In the genomic region with DNA sequence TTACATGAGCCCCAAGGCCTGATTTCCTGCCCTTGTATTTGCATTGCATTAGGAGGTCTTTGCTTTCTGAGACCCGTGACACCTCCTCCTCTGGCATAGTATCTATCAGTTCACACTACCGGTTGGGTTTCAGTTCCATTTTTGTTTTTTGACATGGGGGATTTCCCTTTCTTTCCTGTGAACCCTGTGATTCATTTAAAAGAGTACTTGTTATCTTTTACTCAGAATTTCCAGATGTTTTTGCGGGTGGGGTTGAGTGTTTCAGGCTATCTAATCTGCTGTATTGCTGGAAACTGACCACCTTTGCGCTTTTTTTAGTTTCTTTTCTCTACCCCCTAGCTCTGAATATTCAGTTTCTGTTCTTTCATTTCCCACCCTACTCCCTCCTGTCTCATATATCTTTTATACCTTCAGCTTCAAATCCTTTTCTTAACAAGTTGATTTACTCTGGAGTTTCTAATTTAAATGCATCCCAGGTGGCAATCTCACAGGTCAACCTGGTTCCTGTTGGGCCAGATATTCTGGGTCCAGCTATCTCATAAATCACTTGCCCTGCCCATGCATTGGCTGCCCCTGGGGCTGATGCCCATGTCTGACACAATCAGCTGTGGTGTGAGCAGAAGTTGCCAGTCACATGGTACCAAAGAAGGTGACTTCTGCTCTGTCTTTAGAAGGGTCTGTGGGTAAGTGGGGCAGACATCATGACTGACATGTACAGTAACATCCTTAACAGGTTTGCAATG, we compare ENCODE assay signal across 8 cellular contexts. TPM values are rescaled to one million over a fixed set of nuclear protein-coding genes. Genes with fewer than 3 reads are reported as not detected.
DNase-seq lines count a peak whose midpoint lies in the region; ATAC-seq and TF ChIP-seq lines count a peak whose summit lies in the region.

No MANE protein-coding gene starts in this region.

- H3K27ac Mint-ChIP-seq in CD8-positive, alpha-beta memory T cell: peak overlapping the region; percentile 80 to 95 (median 89)

- no peaks in the 10 kb centered on the region for H4K20me1 ChIP-seq in KMS-11 (ENCODE audit: insufficient read depth)

- TF ChIP-seq CTCF in KMS-11 (conservative IDR thresholded peaks at IDR 0.05; ENCODE audit: low read depth, low read length): no peak
- no peak for TF ChIP-seq CTCF in left lung (IDR thresholded peaks at IDR 0.05)
- TF ChIP-seq CTCF in psoas muscle (IDR thresholded peaks at IDR 0.05): no peak

- no peak overlapping the region for H3K4me3 ChIP-seq in CD8-positive, alpha-beta memory T cell (ENCODE audit: low read length)
- H3K4me3 ChIP-seq in KMS-11 (IDR thresholded peaks at IDR 0.05; ENCODE audit: insufficient read depth, low read depth, low read length): no peak overlapping the region
- H3K4me3 ChIP-seq in left lung: no peak overlapping the region
- no peak overlapping the region for H3K4me3 ChIP-seq in thymus (ENCODE audit: low read length)
- H3K4me3 ChIP-seq in psoas muscle: no peak overlapping the region

- H3K4me3 Mint-ChIP-seq in CD8-positive, alpha-beta memory T cell: peak overlapping the region; percentile 2 to 81 (median 67)

- H3K9me3 ChIP-seq in CD8-positive, alpha-beta memory T cell (ENCODE audit: low read length): no peaks in the 10 kb centered on the region
- H3K9me3 ChIP-seq in left lung (no peaks in the 10 kb centered on the region), thymus (ENCODE audit: control insufficient read depth) (no peaks in the 10 kb centered on the region), psoas muscle (no peaks in the 10 kb centered on the region)

- H3K4me1 ChIP-seq in CD8-positive, alpha-beta memory T cell (ENCODE audit: insufficient read depth, low read length): peaks cover 23% of the 10 kb centered on the region
- H3K4me1 ChIP-seq in KMS-11 (ENCODE audit: low read depth, poor library complexity, severe bottlenecking) (peaks cover 66% of the 10 kb centered on the region), left lung (peaks cover 0 to 27% of the 10 kb centered on the region in 2 donors), thymus (ENCODE audit: control insufficient read depth, insufficient read depth, low read length) (peaks cover 2% of the 10 kb centered on the region), psoas muscle (peaks cover 2% of the 10 kb centered on the region)

- peak overlapping the region; percentile 33; the same call in 1 of the 2 replicates for H3K9ac ChIP-seq in KMS-11

- peaks cover 22 to 41% (median 39%) of the 10 kb centered on the region in 3 donors for H3K4me1 Mint-ChIP-seq in CD8-positive, alpha-beta memory T cell

- H3K79me2 ChIP-seq in KMS-11 (ENCODE audit: insufficient read depth, low read depth): no peaks in the 10 kb centered on the region

- H3K27me3 ChIP-seq in CD8-positive, alpha-beta memory T cell (ENCODE audit: insufficient read depth, low read length, poor library complexity, severe bottlenecking): no peaks in the 10 kb centered on the region
- H3K27me3 ChIP-seq in KMS-11 (ENCODE audit: insufficient read depth, low read depth) (no peaks in the 10 kb centered on the region), left lung (no peaks in the 10 kb centered on the region), thymus (ENCODE audit: control insufficient read depth, insufficient read depth) (no peaks in the 10 kb centered on the region), psoas muscle (ENCODE audit: insufficient read depth in 3 of 3, low read length in 2 of 3) (no peaks in the 10 kb centered on the region)

- H3K36me3 ChIP-seq in CD8-positive, alpha-beta memory T cell (ENCODE audit: insufficient read depth, low read length): no peaks in the 10 kb centered on the region
- H3K36me3 ChIP-seq in KMS-11 (ENCODE audit: insufficient read depth) (no peaks in the 10 kb centered on the region), left lung (no peaks in the 10 kb centered on the region), thymus (ENCODE audit: control insufficient read depth, insufficient read depth) (no peaks in the 10 kb centered on the region), psoas muscle (ENCODE audit: insufficient read depth in 1 of 2, low read depth in 1 of 2) (no peaks in the 10 kb centered on the region)

- H3K36me3 Mint-ChIP-seq in CD8-positive, alpha-beta memory T cell: no peaks in the 10 kb centered on the region

- ATAC-seq in GM21447 (IDR thresholded peaks at IDR 0.05; ENCODE audit: unreplicated experiment) (peak; percentile 80), left lung (peak; percentile 50), psoas muscle (no peak)

- H3K27ac ChIP-seq in CD8-positive, alpha-beta memory T cell (ENCODE audit: low read depth, low read length): peak overlapping the region; percentile 63
- H3K27ac ChIP-seq in KMS-11: peak overlapping the region; percentile 81
- H3K27ac ChIP-seq in left lung: peak overlapping the region in 1 of 2 donors; percentile 39
- H3K27ac ChIP-seq in thymus (ENCODE audit: low read depth): peak overlapping the region; percentile 52
- no peak overlapping the region for H3K27ac ChIP-seq in psoas muscle

- peak; percentile 37 to 76 (median 70) for DNase-seq in CD8-positive, alpha-beta memory T cell
- DNase-seq in activated CD8-positive, alpha-beta memory T cell treated with anti-CD3 and anti-CD28 coated beads for 24 hours: peak; percentile 90
- DNase-seq in left lung (no peak), psoas muscle (no peak), NCI-H748 (lab: John Stamatoyannopoulos, UW; ENCODE audit: unreplicated experiment) (no peak)

- CTCF ChIA-PET in CD8-positive, alpha-beta memory T cell (lab: Charles Lee): interaction anchor here (1.1 to 1.4 kb wide), 2 partner anchors 15 to 134 kb away, joined by 3 to 12 read pairs; a partner anchor contains a TSS

- WGBS in thymus: 12% methylated on average over 4 of the region's 4 CpGs
- WGBS in psoas muscle, 3 donors: 56 to 62% (median 58%) methylated on average over 4 of the region's 4 CpGs

- intact Hi-C loops in left lung (cut with DNase I): no loop called here
- intact Hi-C loops in psoas muscle (cut with DNase I): no loop called here

- POLR2A ChIA-PET in CD8-positive, alpha-beta memory T cell (lab: Charles Lee): interaction anchor here (1.9 kb wide), 1 partner anchor 14 kb away, joined by 18 read pairs; a partner anchor contains a TSS

- H2AFZ ChIP-seq in KMS-11 (ENCODE audit: low read depth): peak overlapping the region; percentile 53

- H3K4me2 ChIP-seq in KMS-11: peak overlapping the region; percentile 69

- no peaks in the 10 kb centered on the region for H3K27me3 Mint-ChIP-seq in CD8-positive, alpha-beta memory T cell

- no peaks in the 10 kb centered on the region for H3K9me3 Mint-ChIP-seq in CD8-positive, alpha-beta memory T cell

RNA-seq across cellular contexts. Expression of a gene that starts 14.3 kb away (rescaled TPM):
- 10 to 100 TPM; 92.4 to 93.8 TPM for total RNA-seq in CD8-positive, alpha-beta memory T cell
- polyA plus RNA-seq in CD8-positive, alpha-beta memory T cell: 23.8 TPM
- total RNA-seq in left lung (10 to 100 TPM; 34.5 to 41.4 TPM), psoas muscle (10 to 100 TPM; 13.0 to 56.9 (median 23.3) TPM)
- polyA plus RNA-seq in thymus (11.4 TPM), psoas muscle (10 to 100 TPM; 11.9 to 36.2 (median 14.2) TPM)

Comparison
In these comparisons a context has a peak if more than half of its experiments do, and no peak if none do; other contexts are left out.
1. DNase-seq: peak in CD8-positive, alpha-beta memory T cell (5 of 5) and activated CD8-positive, alpha-beta memory T cell treated with anti-CD3 and anti-CD28 coated beads for 24 hours (single experiment); none in left lung (0 of 2), psoas muscle (0 of 2) and NCI-H748 (single experiment).
2. ATAC-seq: peak in GM21447 (single experiment) and left lung (single experiment); none in psoas muscle (0 of 4).